Comparison of ENCODE assay signal across 1 cellular context in genomic region chr12:103462675-103463074, GRCh38.
TF ChIP-seq lines count a peak whose summit lies in the region.

No MANE protein-coding gene starts in this region.

TF ChIP-seq in GM12878, 131 proteins besides CTCF, POLR2A, EP300 and RAD21 (continued from another document and continues in another):
- TF ChIP-seq REST (IDR thresholded peaks at IDR 0.05; ENCODE audit: low read depth, low read length) = no peak
- no peak for TF ChIP-seq CUX1 (IDR thresholded peaks at IDR 0.05; ENCODE audit: insufficient replicate concordance, low read depth, low read length)
- TF ChIP-seq POU2F2 (IDR thresholded peaks at IDR 0.05; ENCODE audit: borderline replicate concordance, low read depth, low read length) = peak; percentile 73; the same call in 1 of the 3 replicates
- peak; percentile 83 for TF ChIP-seq ATF7 (IDR thresholded peaks at IDR 0.05; ENCODE audit: low read depth)
- TF ChIP-seq BRCA1 (IDR thresholded peaks at IDR 0.05; ENCODE audit: low read depth, low read length) = no peak
- no peak for TF ChIP-seq RBBP5 (conservative IDR thresholded peaks at IDR 0.05)
- peak; percentile 89 for TF ChIP-seq DPF2 (IDR thresholded peaks at IDR 0.05)
- TF ChIP-seq KAT2A (conservative IDR thresholded peaks at IDR 0.05; ENCODE audit: control insufficient read depth, low read depth, low read length) = no peak
- TF ChIP-seq ZNF592 (IDR thresholded peaks at IDR 0.05) = no peak
- TF ChIP-seq NFIC (IDR thresholded peaks at IDR 0.05; ENCODE audit: low read depth, low read length) = peak; percentile 88; the same call in 1 of the 2 replicates
- no peak for TF ChIP-seq BCLAF1 (IDR thresholded peaks at IDR 0.05)
- TF ChIP-seq TCF3 (IDR thresholded peaks at IDR 0.05; ENCODE audit: borderline replicate concordance, insufficient read depth, low read depth, low read length) = 0 out of 2 replicates have a peak, but pooled peaks have one; percentile 19
- TF ChIP-seq MTA3 (IDR thresholded peaks at IDR 0.05; ENCODE audit: borderline replicate concordance, low read length) = no peak
- no peak for TF ChIP-seq PBX3 (IDR thresholded peaks at IDR 0.05; ENCODE audit: insufficient replicate concordance, low read depth, low read length)
- TF ChIP-seq YBX1 (IDR thresholded peaks at IDR 0.05) = no peak
- no peak for TF ChIP-seq NRF1 (conservative IDR thresholded peaks at IDR 0.05; ENCODE audit: low read depth, low read length)
- TF ChIP-seq ZBTB11 (CRISPR knock-in tag; IDR thresholded peaks at IDR 0.05) = no peak
- 0 out of 2 replicates have a peak, but pooled peaks have one; percentile 62 for TF ChIP-seq MEF2A (IDR thresholded peaks at IDR 0.05; ENCODE audit: insufficient read depth, low read depth, low read length)
- TF ChIP-seq JUND (IDR thresholded peaks at IDR 0.05; ENCODE audit: low read depth, low read length) = peak; percentile 58; the same call in 1 of the 2 replicates
- TF ChIP-seq NR2C1 (IDR thresholded peaks at IDR 0.05) = no peak
- TF ChIP-seq HDAC6 (IDR thresholded peaks at IDR 0.05; ENCODE audit: unreplicated experiment) = no peak
- TF ChIP-seq CREB1 (IDR thresholded peaks at IDR 0.05; ENCODE audit: low read depth) = no peak
- 0 out of 2 replicates have a peak, but pooled peaks have one; percentile 56 for TF ChIP-seq CBX5 (IDR thresholded peaks at IDR 0.05; ENCODE audit: low read depth)
- TF ChIP-seq KDM1A (IDR thresholded peaks at IDR 0.05; ENCODE audit: borderline replicate concordance) = no peak
- TF ChIP-seq ZBTB4 (CRISPR knock-in tag; IDR thresholded peaks at IDR 0.05) = no peak
- no peak for TF ChIP-seq USF1 (IDR thresholded peaks at IDR 0.05; ENCODE audit: borderline replicate concordance, extremely low read length, insufficient read depth, low read depth, low read length)
- TF ChIP-seq ZNF24 (IDR thresholded peaks at IDR 0.05) = peak; percentile 78; the same call in 1 of the 2 replicates
- no peak for TF ChIP-seq FOS (IDR thresholded peaks at IDR 0.05; ENCODE audit: borderline replicate concordance, extremely low read depth, insufficient read length)
- TF ChIP-seq SIN3A (IDR thresholded peaks at IDR 0.05; ENCODE audit: low read depth, low read length) = no peak
